Comparison of ENCODE assay signal across 8 cellular contexts in genomic region chr17:76585649-76586593, GRCh38. TPM values are rescaled to one million over a fixed set of nuclear protein-coding genes. Genes with fewer than 3 reads are reported as not detected.
DNase-seq lines count a peak whose midpoint lies in the region; ATAC-seq and TF ChIP-seq lines count a peak whose summit lies in the region.

Gene ST6GALNAC2 (minus strand): TSS chr17:76585860. CDS start chr17:76585808, 52 bp downstream.

- peak; percentile 48 for DNase-seq in NCI-H2227 (lab: John Stamatoyannopoulos, UW; ENCODE audit: unreplicated experiment)
- DNase-seq in NCI-H2227 treated with DMSO at 0.1 percent for 48 hours (lab: John Stamatoyannopoulos, UW): no peak
- peak; percentile 64 for DNase-seq in NCI-H2196 treated with DMSO at 0.1 percent for 48 hours (lab: John Stamatoyannopoulos, UW; ENCODE audit: unreplicated experiment)
- DNase-seq in activated T-cell treated with anti-CD3 and anti-CD28 coated beads, Interleukin-2, amount 50 U/mL, for 72 hours: peak; percentile 71 to 73
- no peak for DNase-seq in fibroblast of the aortic adventitia (ENCODE audit: low read depth)
- peak; percentile 23 for DNase-seq in natural killer cell
- no peak for DNase-seq in NCI-H1048 (lab: John Stamatoyannopoulos, UW)

- no peaks in the 10 kb centered on the region for H3K9me3 Mint-ChIP-seq in activated T-cell treated with anti-CD3 and anti-CD28 coated beads, Interleukin-2, amount 50 U/mL, for 72 hours
- H3K9me3 Mint-ChIP-seq in natural killer cell: no peaks in the 10 kb centered on the region

- peak; percentile 88 to 89 for ATAC-seq in activated T-cell treated with anti-CD3 and anti-CD28 coated beads, Interleukin-2, amount 50 U/mL, for 72 hours (replicated peaks in 1 of 2)
- ATAC-seq in natural killer cell (peak; percentile 78 to 85 (median 82)), GM18858 (IDR thresholded peaks at IDR 0.05; ENCODE audit: unreplicated experiment) (no peak)

- H3K27ac Mint-ChIP-seq in activated T-cell treated with anti-CD3 and anti-CD28 coated beads, Interleukin-2, amount 50 U/mL, for 72 hours: no peak within 1 kb of the TSS
- H3K27ac Mint-ChIP-seq in natural killer cell: no peak within 1 kb of the TSS

- no peaks in the 10 kb centered on the region for H3K4me1 Mint-ChIP-seq in activated T-cell treated with anti-CD3 and anti-CD28 coated beads, Interleukin-2, amount 50 U/mL, for 72 hours (ENCODE audit: low read depth)
- peaks cover 4% of the 10 kb centered on the region in 2 donors for H3K4me1 Mint-ChIP-seq in natural killer cell

- H3K4me3 ChIP-seq in fibroblast of the aortic adventitia (ENCODE audit: low read depth, low read length): peak within 1 kb of the TSS; percentile 58

- TF ChIP-seq CTCF in fibroblast of the aortic adventitia (IDR thresholded peaks at IDR 0.05; ENCODE audit: insufficient read depth, low read length): peak; percentile 22
- no peak for TF ChIP-seq CTCF in natural killer cell (IDR thresholded peaks at IDR 0.05)

- intact Hi-C loops in natural killer cell (cut with micrococcal nuclease): no loop called here

- H3K27me3 Mint-ChIP-seq in activated T-cell treated with anti-CD3 and anti-CD28 coated beads, Interleukin-2, amount 50 U/mL, for 72 hours (ENCODE audit: low read depth): peaks cover 58% of the 10 kb centered on the region
- peaks cover 45 to 47% of the 10 kb centered on the region in 2 donors for H3K27me3 Mint-ChIP-seq in natural killer cell (ENCODE audit: low read depth in 2 of 2)

- peaks cover 1 to 5% of the 10 kb centered on the region in 2 donors for H3K36me3 Mint-ChIP-seq in activated T-cell treated with anti-CD3 and anti-CD28 coated beads, Interleukin-2, amount 50 U/mL, for 72 hours (ENCODE audit: insufficient read depth in 2 of 2)
- peaks cover 14% of the 10 kb centered on the region for H3K36me3 Mint-ChIP-seq in natural killer cell

- peak within 1 kb of the TSS; percentile 80 to 84 for H3K4me3 Mint-ChIP-seq in activated T-cell treated with anti-CD3 and anti-CD28 coated beads, Interleukin-2, amount 50 U/mL, for 72 hours
- H3K4me3 Mint-ChIP-seq in natural killer cell: peak within 1 kb of the TSS; percentile 72

RNA-seq across cellular contexts. Expression of gene ST6GALNAC2, which starts in this region (rescaled TPM):
- 1 to 10 TPM; 1.0 to 1.2 TPM for total RNA-seq in activated T-cell treated with anti-CD3 and anti-CD28 coated beads, Interleukin-2, amount 50 U/mL, for 72 hours
- 0.63 TPM in 1 of 2 replicates, not detected in the other for total RNA-seq in fibroblast of the aortic adventitia (ENCODE audit: low replicate concordance)
- total RNA-seq in natural killer cell: under 1 TPM in 1 of 3 donors, not detected in 2; 0.65 TPM

Comparison
In these comparisons a context has a peak if more than half of its experiments do, and no peak if none do; other contexts are left out.
1. DNase-seq: peak in NCI-H2227 (single experiment), NCI-H2196 treated with DMSO at 0.1 percent for 48 hours (single experiment) and activated T-cell treated with anti-CD3 and anti-CD28 coated beads, Interleukin-2, amount 50 U/mL, for 72 hours (2 of 2); none in NCI-H2227 treated with DMSO at 0.1 percent for 48 hours (single experiment), fibroblast of the aortic adventitia (single experiment) and NCI-H1048 (single experiment).
2. Peak in DNase-seq and ATAC-seq in natural killer cell; RNA of the gene not detected or under 1 TPM.